In the genomic region with DNA sequence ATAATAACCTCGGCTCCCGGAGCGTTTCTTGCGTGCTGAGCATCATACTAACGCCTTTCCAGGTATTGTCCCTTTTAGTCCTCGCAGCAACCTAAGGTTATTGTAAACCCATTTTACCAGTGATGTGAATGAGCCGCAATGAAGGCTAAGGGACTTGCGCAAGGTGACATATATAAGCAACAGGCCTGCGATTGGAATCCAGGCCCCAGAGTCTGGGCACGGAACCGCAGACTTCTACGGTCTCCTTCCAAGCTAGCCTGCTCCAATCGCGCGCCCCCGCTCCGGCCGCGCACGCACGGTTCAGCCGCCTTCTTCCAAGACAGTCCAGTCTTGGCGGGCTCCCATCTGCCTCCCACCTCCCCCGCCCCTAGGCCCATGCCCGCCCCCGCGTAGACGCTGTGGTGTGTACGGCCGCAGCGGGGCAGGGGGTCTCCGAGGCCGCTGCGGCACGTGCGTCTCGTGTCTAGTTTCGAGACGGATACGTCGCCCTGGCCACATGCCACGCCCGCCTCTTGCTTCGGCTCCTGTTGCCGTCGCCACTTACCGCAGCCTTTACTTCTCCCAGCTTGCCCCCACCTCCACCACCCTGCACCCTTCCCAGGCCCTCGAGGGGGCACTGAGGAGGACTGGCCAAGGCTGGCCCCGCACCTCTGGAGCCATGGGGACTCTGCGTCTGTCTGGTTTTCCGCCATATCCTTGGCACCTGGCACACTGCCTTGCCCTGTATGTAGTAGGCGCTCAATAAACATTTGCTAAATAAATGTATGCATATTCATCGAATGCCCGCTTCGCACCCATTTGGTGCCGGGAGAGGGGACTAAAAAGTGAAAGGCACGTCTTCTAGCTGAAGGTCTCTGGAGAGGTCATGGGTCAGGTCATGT, we compare ENCODE assay signal across 8 cellular contexts. TPM values are rescaled to one million over a fixed set of nuclear protein-coding genes. Genes with fewer than 3 reads are reported as not detected.
A peak's percentile ranks its signal among the peaks of the same experiment; 100 is the strongest.
DNase-seq lines count a peak whose midpoint lies in the region; ATAC-seq and TF ChIP-seq lines count a peak whose summit lies in the region.

No MANE protein-coding gene starts in this region.

- TF ChIP-seq CTCF in 22Rv1 (IDR thresholded peaks at IDR 0.05) (no peak), testis (IDR thresholded peaks at IDR 0.05) (no peak)

- H3K9me3 ChIP-seq in testis, result no peaks in the 10 kb centered on the region

- WGBS in testis, 2 donors, result 10 to 15% methylated on average over 32 to 57 of the region's 57 CpGs

- H3K27ac ChIP-seq in 22Rv1 (peak overlapping the region; percentile 93), testis (peak overlapping the region in 1 of 2 donors; percentile 65)

- peak overlapping the region; percentile 59 to 75 for H3K4me3 ChIP-seq in testis

- ATAC-seq in GM19438 (IDR thresholded peaks at IDR 0.05; ENCODE audit: low read depth, unreplicated experiment), result peak; percentile 2
- ATAC-seq in SK-N-SH treated with all-trans-retinoic acid at 6 μM for 48 hours, result peak; percentile 31

- intact Hi-C loops in testis (cut with DNase I; ENCODE audit: low total_unique reads), result no loop called here

- H3K4me1 ChIP-seq in testis, result peaks cover 5% of the 10 kb centered on the region

- no peaks in the 10 kb centered on the region for H3K36me3 ChIP-seq in testis (ENCODE audit: low read depth, missing control alignments)

- H3K27me3 ChIP-seq in testis, result no peaks in the 10 kb centered on the region

- peak; percentile 71 for DNase-seq in dermis blood vessel endothelial cell
- DNase-seq in lung microvascular endothelial cell (ENCODE audit: low read depth in 2 of 2), result peak; percentile 54 to 65
- peak; percentile 49 for DNase-seq in testis
- no peak for DNase-seq in cerebellar cortex (ENCODE audit: low spot score)
- DNase-seq in NCI-H2081 treated with DMSO at 0.1 percent for 48 hours (lab: John Stamatoyannopoulos, UW), result no peak

- no peak for TF ChIP-seq POLR2A in testis (IDR thresholded peaks at IDR 0.05)

TF ChIP-seq in SK-N-SH treated with all-trans-retinoic acid at 6 μM for 48 hours, 23 proteins besides CTCF, POLR2A, EP300 and RAD21:
- TF ChIP-seq ZNF70 (CRISPR knock-in tag; IDR thresholded peaks at IDR 0.05) (no peak), CREB5 (CRISPR knock-in tag; IDR thresholded peaks at IDR 0.05; ENCODE audit: low read depth) (no peak), ZNF8 (CRISPR knock-in tag; IDR thresholded peaks at IDR 0.05) (no peak), TSHZ2 (CRISPR knock-in tag; IDR thresholded peaks at IDR 0.05) (no peak), TOX (CRISPR knock-in tag; IDR thresholded peaks at IDR 0.05; ENCODE audit: borderline replicate concordance) (no peak), PPARA (CRISPR knock-in tag; IDR thresholded peaks at IDR 0.05; ENCODE audit: borderline replicate concordance) (no peak), BACH2 (CRISPR knock-in tag; IDR thresholded peaks at IDR 0.05; ENCODE audit: borderline replicate concordance) (no peak), TCF4 (CRISPR knock-in tag; IDR thresholded peaks at IDR 0.05; ENCODE audit: borderline replicate concordance) (no peak)
- TF ChIP-seq, protein P1, sequence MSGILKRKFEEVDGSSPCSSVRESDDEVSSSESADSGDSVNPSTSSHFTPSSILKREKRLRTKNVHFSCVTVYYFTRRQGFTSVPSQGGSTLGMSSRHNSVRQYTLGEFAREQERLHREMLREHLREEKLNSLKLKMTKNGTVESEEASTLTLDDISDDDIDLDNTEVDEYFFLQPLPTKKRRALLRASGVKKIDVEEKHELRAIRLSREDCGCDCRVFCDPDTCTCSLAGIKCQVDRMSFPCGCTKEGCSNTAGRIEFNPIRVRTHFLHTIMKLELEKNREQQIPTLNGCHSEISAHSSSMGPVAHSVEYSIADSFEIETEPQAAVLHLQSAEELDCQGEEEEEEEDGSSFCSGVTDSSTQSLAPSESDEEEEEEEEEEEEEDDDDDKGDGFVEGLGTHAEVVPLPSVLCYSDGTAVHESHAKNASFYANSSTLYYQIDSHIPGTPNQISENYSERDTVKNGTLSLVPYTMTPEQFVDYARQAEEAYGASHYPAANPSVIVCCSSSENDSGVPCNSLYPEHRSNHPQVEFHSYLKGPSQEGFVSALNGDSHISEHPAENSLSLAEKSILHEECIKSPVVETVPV (CRISPR knock-in tag; IDR thresholded peaks at IDR 0.05), result no peak

RNA-seq across cellular contexts. Expression of gene GFOD1, which starts 0.9 kb away (rescaled TPM):
- 40.1 and 41.7 TPM in 2 replicates for total RNA-seq in dermis blood vessel endothelial cell
- 14.1 and 14.6 TPM in 2 replicates for total RNA-seq in lung microvascular endothelial cell
- total RNA-seq in testis, result 1 to 10 TPM; 5.0 to 5.4 TPM
- 2.5 TPM for polyA plus RNA-seq in testis (ENCODE audit: insufficient read depth, low read depth, low replicate concordance)

Comparison
In these comparisons a context has a peak if more than half of its experiments do, and no peak if none do; other contexts are left out.
1. DNase-seq: peak in dermis blood vessel endothelial cell (single experiment), lung microvascular endothelial cell (2 of 2) and testis (single experiment); none in cerebellar cortex (single experiment) and NCI-H2081 treated with DMSO at 0.1 percent for 48 hours (single experiment).